37 cellular contexts compared by ENCODE assay signal in the genomic region with DNA sequence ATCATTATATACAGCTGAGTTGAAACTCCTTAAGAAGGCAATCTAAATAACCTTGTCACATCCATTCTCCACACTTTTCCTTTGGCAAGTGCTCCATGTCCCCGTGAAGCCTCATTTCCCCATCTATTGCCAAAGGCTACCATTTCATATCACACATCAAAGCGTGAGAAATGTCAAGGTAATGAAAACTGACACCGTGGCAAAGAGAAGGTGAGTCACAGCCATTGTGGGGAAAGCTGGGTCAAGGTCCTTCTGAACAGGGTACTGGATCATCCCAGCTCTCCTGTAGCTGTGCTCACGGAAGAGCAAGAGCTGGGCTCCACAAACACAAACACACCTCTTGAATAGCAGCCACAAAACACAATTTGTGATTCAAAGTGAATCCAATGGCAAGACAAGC. TPM values are rescaled to one million over a fixed set of nuclear protein-coding genes. Genes with fewer than 3 reads are reported as not detected.
"Had no signal": no experiment of that assay in that cellular context is flagged by ENCODE, and none has a peak within 500 bp of the region (broad histone marks: within the 10 kb centered on the region; RNA-seq: fewer than 3 reads in every experiment).

No MANE protein-coding gene starts in this region.

- H3K4me3 ChIP-seq: gastroesophageal sphincter, mucosa of descending colon, stomach, thyroid gland, upper lobe of left lung had no signal

- H3K27ac Mint-ChIP-seq: activated CD4-positive, alpha-beta memory T cell treated with anti-CD3 and anti-CD28 coated beads for 36 hours; activated CD4-positive, alpha-beta T cell treated with anti-CD3 and anti-CD28 coated beads, Interleukin-2, amount 10 ng/mL, durations not matched to agents 24 days and 14 days; activated naive CD4-positive, alpha-beta T cell treated with anti-CD3 and anti-CD28 coated beads for 36 hours; activated naive CD8-positive, alpha-beta T cell treated with anti-CD3 and anti-CD28 coated beads, Interleukin-2, amount 10 ng/mL, durations not matched to agents 7 days and 5 days; activated T-helper 1 cell treated with anti-CD3 and anti-CD28 coated beads, Interleukin-12 subunit alpha, Interleukin-12 subunit beta, Interleukin-2, Interleukin-4 antibody, amounts not matched to agents 30 ng/mL and 10 ng/mL and 1 ng/mL, durations not matched to agents 14 hours and 24 hours and 36 hours; natural killer cell treated with Interleukin-12 subunit alpha and Interleukin-12 subunit beta and Interleukin-15 and Interleukin-18, amount 100 ng/mL, for 72 hours; progenitor cell of endocrine pancreas; stimulated activated naive B cell treated with anti-CD40 and anti-IgM and Interleukin-4, amounts not matched to agents 10 μg/mL and 1 μg/mL and 100 μg/mL, for 72 hours had no signal

- H3K4me3 Mint-ChIP-seq: activated CD4-positive, alpha-beta memory T cell treated with anti-CD3 and anti-CD28 coated beads for 36 hours; activated CD4-positive, alpha-beta T cell treated with anti-CD3 and anti-CD28 coated beads, Interleukin-2, amount 10 ng/mL, durations not matched to agents 24 days and 14 days; activated naive CD4-positive, alpha-beta T cell treated with anti-CD3 and anti-CD28 coated beads for 36 hours; activated naive CD8-positive, alpha-beta T cell treated with anti-CD3 and anti-CD28 coated beads, Interleukin-2, amount 10 ng/mL, durations not matched to agents 7 days and 5 days; activated T-helper 1 cell treated with anti-CD3 and anti-CD28 coated beads, Interleukin-12 subunit alpha, Interleukin-12 subunit beta, Interleukin-2, Interleukin-4 antibody, amounts not matched to agents 30 ng/mL and 10 ng/mL and 1 ng/mL, durations not matched to agents 14 hours and 24 hours and 36 hours; natural killer cell treated with Interleukin-12 subunit alpha and Interleukin-12 subunit beta and Interleukin-15 and Interleukin-18, amount 100 ng/mL, for 72 hours; stimulated activated naive B cell treated with anti-CD40 and anti-IgM and Interleukin-4, amounts not matched to agents 10 μg/mL and 1 μg/mL and 100 μg/mL, for 72 hours had no signal

- DNase-seq: activated CD4-positive, alpha-beta memory T cell treated with anti-CD3 and anti-CD28 coated beads for 36 hours; activated CD4-positive, alpha-beta T cell treated with anti-CD3 and anti-CD28 coated beads, Interleukin-2, amount 10 ng/mL, durations not matched to agents 24 days and 14 days; activated CD4-positive, CD25-positive, alpha-beta regulatory T cell treated with anti-CD3 and anti-CD28 coated beads, Interleukin-2, amount 50 U/mL, for 72 hours; activated CD8-positive, alpha-beta memory T cell treated with anti-CD3 and anti-CD28 coated beads, Interleukin-2, amount 50 U/mL, for 4 hours; activated effector memory CD4-positive, alpha-beta T cell treated with anti-CD3 and anti-CD28 coated beads, Interleukin-2, amount 50 U/mL, for 16 hours; activated naive CD4-positive, alpha-beta T cell treated with anti-CD3 and anti-CD28 coated beads for 36 hours; activated naive CD8-positive, alpha-beta T cell treated with anti-CD3 and anti-CD28 coated beads, Interleukin-2, amount 10 ng/mL, durations not matched to agents 7 days and 5 days; activated T-cell treated with anti-CD3 and anti-CD28 coated beads, Interleukin-2, amount 50 U/mL, for 1 hour; amniotic stem cell; central memory CD4-positive, alpha-beta T cell; hippocampal formation; left cardiac atrium; left ventricle myocardium superior; mucosa of descending colon; stimulated activated CD4-positive, alpha-beta T cell treated with anti-CD3 and anti-CD28 coated beads, Interleukin-15, amount 100 ng/mL, for 24 hours; stimulated activated CD4-positive, alpha-beta T cell treated with anti-CD3 and anti-CD28 coated beads, Interleukin-2, amount 100 ng/mL, for 24 hours; stimulated activated naive B cell treated with anti-CD40 and anti-IgM and Interleukin-4, amounts not matched to agents 10 μg/mL and 1 μg/mL and 100 μg/mL, for 72 hours; stomach; T1000; thyroid gland; upper lobe of left lung; WERI-Rb-1 had no signal

- H3K36me3 Mint-ChIP-seq: activated CD4-positive, alpha-beta memory T cell treated with anti-CD3 and anti-CD28 coated beads for 36 hours; activated naive CD8-positive, alpha-beta T cell treated with anti-CD3 and anti-CD28 coated beads, Interleukin-2, amount 10 ng/mL, durations not matched to agents 7 days and 5 days; stimulated activated naive B cell treated with anti-CD40 and anti-IgM and Interleukin-4, amounts not matched to agents 10 μg/mL and 1 μg/mL and 100 μg/mL, for 72 hours had no signal

- H3K9me3 Mint-ChIP-seq: activated CD4-positive, alpha-beta T cell treated with anti-CD3 and anti-CD28 coated beads, Interleukin-2, amount 10 ng/mL, durations not matched to agents 24 days and 14 days; activated naive CD8-positive, alpha-beta T cell treated with anti-CD3 and anti-CD28 coated beads, Interleukin-2, amount 10 ng/mL, durations not matched to agents 7 days and 5 days; activated T-helper 1 cell treated with anti-CD3 and anti-CD28 coated beads, Interleukin-12 subunit alpha, Interleukin-12 subunit beta, Interleukin-2, Interleukin-4 antibody, amounts not matched to agents 30 ng/mL and 10 ng/mL and 1 ng/mL, durations not matched to agents 14 hours and 24 hours and 36 hours; stimulated activated naive B cell treated with anti-CD40 and anti-IgM and Interleukin-4, amounts not matched to agents 10 μg/mL and 1 μg/mL and 100 μg/mL, for 72 hours had no signal

- FAIRE-seq: astrocyte, endothelial cell of umbilical vein, keratinocyte had no signal

- H3K4me1 Mint-ChIP-seq: activated CD4-positive, alpha-beta T cell treated with anti-CD3 and anti-CD28 coated beads, Interleukin-2, amount 10 ng/mL, durations not matched to agents 24 days and 14 days; activated naive CD8-positive, alpha-beta T cell treated with anti-CD3 and anti-CD28 coated beads, Interleukin-2, amount 10 ng/mL, durations not matched to agents 7 days and 5 days; stimulated activated naive B cell treated with anti-CD40 and anti-IgM and Interleukin-4, amounts not matched to agents 10 μg/mL and 1 μg/mL and 100 μg/mL, for 72 hours had no signal

- H3K27me3 Mint-ChIP-seq: activated CD4-positive, alpha-beta memory T cell treated with anti-CD3 and anti-CD28 coated beads for 36 hours; activated CD4-positive, alpha-beta T cell treated with anti-CD3 and anti-CD28 coated beads, Interleukin-2, amount 10 ng/mL, durations not matched to agents 24 days and 14 days; activated naive CD8-positive, alpha-beta T cell treated with anti-CD3 and anti-CD28 coated beads, Interleukin-2, amount 10 ng/mL, durations not matched to agents 7 days and 5 days; natural killer cell treated with Interleukin-12 subunit alpha and Interleukin-12 subunit beta and Interleukin-15 and Interleukin-18, amount 100 ng/mL, for 72 hours; progenitor cell of endocrine pancreas had no signal

RNA-seq across cellular contexts. Expression of a gene that starts 58.2 kb away (rescaled TPM):
- total RNA-seq: activated CD4-positive, alpha-beta memory T cell treated with anti-CD3 and anti-CD28 coated beads for 36 hours; activated CD4-positive, alpha-beta T cell treated with anti-CD3 and anti-CD28 coated beads, Interleukin-2, amount 10 ng/mL, durations not matched to agents 24 days and 14 days; activated CD8-positive, alpha-beta memory T cell treated with anti-CD3 and anti-CD28 coated beads for 36 hours; activated naive CD4-positive, alpha-beta T cell treated with anti-CD3 and anti-CD28 coated beads for 36 hours; activated naive CD8-positive, alpha-beta T cell treated with anti-CD3 and anti-CD28 coated beads, Interleukin-2, amount 10 ng/mL, durations not matched to agents 7 days and 5 days; activated T-helper 1 cell treated with anti-CD3 and anti-CD28 coated beads, Interleukin-12 subunit alpha, Interleukin-12 subunit beta, Interleukin-2, Interleukin-4 antibody, amounts not matched to agents 30 ng/mL and 10 ng/mL and 1 ng/mL, durations not matched to agents 14 hours and 24 hours and 36 hours; astrocyte; endothelial cell of umbilical vein; fibroblast of lung; fibroblast of villous mesenchyme; gastroesophageal sphincter; left cardiac atrium; left ventricle myocardium superior; lung microvascular endothelial cell; mesenteric fat pad; mucosa of descending colon; myocyte; natural killer cell treated with Interleukin-12 subunit alpha and Interleukin-12 subunit beta and Interleukin-15 and Interleukin-18, amount 100 ng/mL, for 72 hours; osteoblast; progenitor cell of endocrine pancreas; renal cortical epithelial cell; stomach; thyroid gland had no signal
